In the genomic region with DNA sequence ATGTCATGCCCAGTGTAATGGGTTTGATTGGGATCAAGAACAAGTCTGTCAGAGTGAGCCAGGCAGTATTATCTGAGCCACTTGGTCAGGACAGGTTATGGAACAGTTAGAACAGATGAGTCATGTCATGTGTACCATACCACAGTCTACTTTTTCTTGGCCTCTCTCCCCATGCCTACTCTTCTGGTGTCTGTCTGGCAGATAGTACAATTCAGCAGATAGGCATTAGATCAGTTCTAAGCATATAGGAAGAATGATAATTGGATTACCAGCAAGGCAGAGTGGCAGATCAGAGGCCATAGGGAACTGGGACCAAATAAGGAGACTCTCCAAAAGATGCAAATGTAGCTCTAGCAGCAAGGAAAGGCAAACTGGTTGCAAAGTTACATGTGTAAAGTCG, we compare ENCODE assay signal across 10 cellular contexts. TPM values are rescaled to one million over a fixed set of nuclear protein-coding genes. Genes with fewer than 3 reads are reported as not detected.
A peak's percentile ranks its signal among the peaks of the same experiment; 100 is the strongest.
DNase-seq lines count a peak whose midpoint lies in the region; ATAC-seq and TF ChIP-seq lines count a peak whose summit lies in the region.
"Had no signal": no experiment of that assay in that cellular context is flagged by ENCODE, and none has a peak within 500 bp of the region (broad histone marks: within the 10 kb centered on the region; RNA-seq: fewer than 3 reads in every experiment).

No MANE protein-coding gene starts in this region.

- no peaks in the 10 kb centered on the region for H3K9me3 ChIP-seq in fibroblast of lung (ENCODE audit: control insufficient read depth, insufficient read depth, low read depth, low read length)

- H2AFZ ChIP-seq in fibroblast of lung (ENCODE audit: low read length): no peak overlapping the region

- no peaks in the 10 kb centered on the region for H3K27me3 Mint-ChIP-seq in activated naive CD4-positive, alpha-beta T cell treated with anti-CD3 and anti-CD28 coated beads, Interleukin-2, amount 50 U/mL, for 24 hours
- H3K27me3 Mint-ChIP-seq in stimulated activated naive CD8-positive, alpha-beta T cell treated with anti-CD3 and anti-CD28 coated beads, Interleukin-15, amount 100 ng/mL, for 72 hours: no peaks in the 10 kb centered on the region
- no peaks in the 10 kb centered on the region for H3K27me3 Mint-ChIP-seq in T-helper 2 cell treated with Interferon-gamma antibody and Interleukin-4, amounts not matched to agents 5 μg/mL and 100 μg/mL, for 36 hours (ENCODE audit: low read depth)

- peak; percentile 95 for ATAC-seq in stimulated activated naive CD8-positive, alpha-beta T cell treated with anti-CD3 and anti-CD28 coated beads, Interleukin-15, amount 100 ng/mL, for 72 hours

- no peak overlapping the region for H3K9ac ChIP-seq in fibroblast of lung (ENCODE audit: insufficient read depth, low read length)

- H3K9me3 Mint-ChIP-seq in activated naive CD4-positive, alpha-beta T cell treated with anti-CD3 and anti-CD28 coated beads, Interleukin-2, amount 50 U/mL, for 24 hours: no peaks in the 10 kb centered on the region
- H3K9me3 Mint-ChIP-seq in stimulated activated naive CD8-positive, alpha-beta T cell treated with anti-CD3 and anti-CD28 coated beads, Interleukin-15, amount 100 ng/mL, for 72 hours: no peaks in the 10 kb centered on the region
- no peaks in the 10 kb centered on the region for H3K9me3 Mint-ChIP-seq in T-helper 2 cell treated with Interferon-gamma antibody and Interleukin-4, amounts not matched to agents 5 μg/mL and 100 μg/mL, for 36 hours

- no peaks in the 10 kb centered on the region for H3K27me3 ChIP-seq in fibroblast of lung (ENCODE audit: control insufficient read depth, insufficient read depth, low read length)

- no peaks in the 10 kb centered on the region for H3K4me1 ChIP-seq in fibroblast of lung (ENCODE audit: control insufficient read depth, extremely low read depth, insufficient read depth, low read length)

- H3K4me2 ChIP-seq in fibroblast of lung (ENCODE audit: extremely low read depth, insufficient read depth, low read length): no peak overlapping the region

- TF ChIP-seq CTCF in fibroblast of lung (conservative IDR thresholded peaks at IDR 0.05 in 1 of 2, IDR thresholded peaks at IDR 0.05 in 1 of 2; ENCODE audit: low read depth in 1 of 2, low read length in 2 of 2): no peak

- no peak overlapping the region for H3K27ac ChIP-seq in fibroblast of lung (ENCODE audit: insufficient read depth, low read length)
- H3K27ac ChIP-seq: C4-2B had no signal

- peaks cover 3% of the 10 kb centered on the region for H3K36me3 ChIP-seq in fibroblast of lung (ENCODE audit: control insufficient read depth, insufficient read depth, low read length)

- H3K4me3 ChIP-seq in fibroblast of lung (replicated peaks in 1 of 4; ENCODE audit: control extremely low read depth in 1 of 4, insufficient read depth in 1 of 4, low read depth in 3 of 4, low read length in 4 of 4): no peak overlapping the region
- H3K4me3 ChIP-seq: SK-N-MC had no signal

- H3K79me2 ChIP-seq in fibroblast of lung (ENCODE audit: control insufficient read depth, insufficient read depth, low read length): peaks cover 8% of the 10 kb centered on the region

- H3K27ac Mint-ChIP-seq in activated naive CD4-positive, alpha-beta T cell treated with anti-CD3 and anti-CD28 coated beads, Interleukin-2, amount 50 U/mL, for 24 hours: peak overlapping the region; percentile 56
- H3K27ac Mint-ChIP-seq in stimulated activated naive CD8-positive, alpha-beta T cell treated with anti-CD3 and anti-CD28 coated beads, Interleukin-15, amount 100 ng/mL, for 72 hours: no peak overlapping the region
- H3K27ac Mint-ChIP-seq in T-helper 2 cell treated with Interferon-gamma antibody and Interleukin-4, amounts not matched to agents 5 μg/mL and 100 μg/mL, for 36 hours: no peak overlapping the region

- peaks cover 12% of the 10 kb centered on the region for H3K36me3 Mint-ChIP-seq in activated naive CD4-positive, alpha-beta T cell treated with anti-CD3 and anti-CD28 coated beads, Interleukin-2, amount 50 U/mL, for 24 hours
- peaks cover 21% of the 10 kb centered on the region for H3K36me3 Mint-ChIP-seq in T-helper 2 cell treated with Interferon-gamma antibody and Interleukin-4, amounts not matched to agents 5 μg/mL and 100 μg/mL, for 36 hours (ENCODE audit: low read depth)

- no peak for DNase-seq in activated naive CD4-positive, alpha-beta T cell (lab: John Stamatoyannopoulos, UW)
- DNase-seq in NCI-H69 (lab: John Stamatoyannopoulos, UW) (peak; percentile 52), fibroblast of lung (ENCODE audit: low read depth in 2 of 2) (peak; percentile 46 to 70), NCI-H1694 (lab: John Stamatoyannopoulos, UW) (no peak), NOMO-1 treated with DMSO at 0.1 percent for 48 hours (lab: John Stamatoyannopoulos, UW; ENCODE audit: unreplicated experiment) (no peak)
- DNase-seq in stimulated activated naive CD8-positive, alpha-beta T cell treated with anti-CD3 and anti-CD28 coated beads, Interleukin-15, amount 100 ng/mL, for 72 hours: no peak
- DNase-seq in T-helper 2 cell treated with Interferon-gamma antibody and Interleukin-4, amounts not matched to agents 5 μg/mL and 100 μg/mL, for 36 hours (ENCODE audit: low spot score): no peak

- peak overlapping the region; percentile 16 for H3K4me3 Mint-ChIP-seq in activated naive CD4-positive, alpha-beta T cell treated with anti-CD3 and anti-CD28 coated beads, Interleukin-2, amount 50 U/mL, for 24 hours
- H3K4me3 Mint-ChIP-seq in stimulated activated naive CD8-positive, alpha-beta T cell treated with anti-CD3 and anti-CD28 coated beads, Interleukin-15, amount 100 ng/mL, for 72 hours: no peak overlapping the region
- H3K4me3 Mint-ChIP-seq in T-helper 2 cell treated with Interferon-gamma antibody and Interleukin-4, amounts not matched to agents 5 μg/mL and 100 μg/mL, for 36 hours: no peak overlapping the region

- H4K20me1 ChIP-seq in fibroblast of lung (ENCODE audit: control insufficient read depth, extremely low read depth, insufficient read depth, low read length): no peaks in the 10 kb centered on the region

- H3K4me1 Mint-ChIP-seq in activated naive CD4-positive, alpha-beta T cell treated with anti-CD3 and anti-CD28 coated beads, Interleukin-2, amount 50 U/mL, for 24 hours: peaks cover 73% of the 10 kb centered on the region
- peaks cover 46% of the 10 kb centered on the region for H3K4me1 Mint-ChIP-seq in stimulated activated naive CD8-positive, alpha-beta T cell treated with anti-CD3 and anti-CD28 coated beads, Interleukin-15, amount 100 ng/mL, for 72 hours
- peaks cover 43% of the 10 kb centered on the region for H3K4me1 Mint-ChIP-seq in T-helper 2 cell treated with Interferon-gamma antibody and Interleukin-4, amounts not matched to agents 5 μg/mL and 100 μg/mL, for 36 hours (ENCODE audit: low read depth)

RNA-seq across cellular contexts. Expression of gene FBXO34, which starts 30.5 kb away (rescaled TPM):
- 23.4 and 29.1 TPM in 2 replicates for total RNA-seq in fibroblast of lung
- 17.3 and 20.8 TPM in 2 replicates for polyA plus RNA-seq in fibroblast of lung
- polyA plus RNA-seq in fibroblast of lung (2012): 11.4 and 13.0 TPM in 2 replicates
- polyA minus RNA-seq in fibroblast of lung (ENCODE audit: low replicate concordance): 7.7 and 11.0 TPM in 2 replicates

Comparison
In these comparisons a context has a peak if more than half of its experiments do, and no peak if none do; other contexts are left out.
1. DNase-seq: peak in NCI-H69 (single experiment) and fibroblast of lung (2 of 2); none in activated naive CD4-positive, alpha-beta T cell (0 of 4), stimulated activated naive CD8-positive, alpha-beta T cell treated with anti-CD3 and anti-CD28 coated beads, Interleukin-15, amount 100 ng/mL, for 72 hours (0 of 2), NCI-H1694 (single experiment), T-helper 2 cell treated with Interferon-gamma antibody and Interleukin-4, amounts not matched to agents 5 μg/mL and 100 μg/mL, for 36 hours (single experiment) and NOMO-1 treated with DMSO at 0.1 percent for 48 hours (single experiment).